8 cellular contexts compared by ENCODE assay signal in the genomic region with DNA sequence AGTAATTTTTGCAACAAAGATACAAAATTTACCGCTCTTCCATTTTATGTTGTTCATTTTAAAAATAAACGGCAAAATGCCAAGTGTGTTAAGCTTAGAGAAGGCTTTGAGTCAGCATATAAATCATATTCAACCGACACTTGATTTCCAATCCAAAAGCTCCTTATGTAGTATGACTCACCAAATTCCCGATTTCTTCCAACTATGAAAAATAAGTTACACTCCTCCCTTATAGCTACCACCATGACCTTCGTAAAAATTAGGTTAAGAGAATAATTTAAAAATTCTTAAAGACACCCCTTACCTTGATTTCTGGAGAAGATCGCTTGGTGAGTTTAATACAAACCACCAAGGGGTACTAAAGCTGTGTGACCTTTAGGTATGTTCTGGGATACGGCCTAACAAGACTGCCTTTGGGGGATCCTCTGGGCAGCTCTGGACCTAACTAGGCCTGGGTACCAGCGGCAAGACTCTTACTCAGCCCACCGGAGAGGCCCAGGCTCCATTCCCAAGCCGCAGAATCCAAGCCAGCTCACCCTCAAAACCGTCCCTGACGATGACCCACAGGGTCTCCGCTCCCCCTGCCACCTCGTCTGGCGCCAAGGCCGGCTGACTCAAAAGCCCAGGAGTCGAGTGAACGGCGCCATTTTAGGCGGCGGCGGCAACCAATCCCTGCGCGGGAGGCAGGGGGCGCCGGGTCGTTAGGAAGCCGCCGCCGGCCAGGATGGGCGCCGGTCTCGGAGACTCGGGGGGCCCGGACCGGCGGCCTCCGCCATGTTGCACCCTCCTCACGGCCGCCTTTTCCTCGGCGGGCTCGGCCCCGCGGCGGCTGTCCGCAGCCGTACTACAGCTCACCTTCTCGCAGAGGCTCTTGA. TPM values are rescaled to one million over a fixed set of nuclear protein-coding genes. Genes with fewer than 3 reads are reported as not detected.
DNase-seq lines count a peak whose midpoint lies in the region; ATAC-seq and TF ChIP-seq lines count a peak whose summit lies in the region.

No MANE protein-coding gene starts in this region.

- intact Hi-C loops in activated CD4-positive, alpha-beta T cell treated with anti-CD3 and anti-CD28 coated beads, Interleukin-2, amount 10 ng/mL, durations not matched to agents 24 days and 14 days (cut with micrococcal nuclease), result loop anchor here (1.0 to 5.0 kb wide), 4 partner anchors 62 to 532 kb away; a partner anchor contains a TSS
- intact Hi-C loops in left lung (cut with DNase I), result no loop called here

- peak overlapping the region; percentile 97 for H3K4me3 Mint-ChIP-seq in activated CD4-positive, alpha-beta T cell treated with anti-CD3 and anti-CD28 coated beads, Interleukin-2, amount 10 ng/mL, durations not matched to agents 24 days and 14 days

- H3K36me3 ChIP-seq in left lung, result peaks cover 0 to 12% of the 10 kb centered on the region in 2 donors

- no peaks in the 10 kb centered on the region for H3K27me3 ChIP-seq in left lung

- H3K9me3 ChIP-seq in left lung, result no peaks in the 10 kb centered on the region

- H3K4me1 Mint-ChIP-seq in activated CD4-positive, alpha-beta T cell treated with anti-CD3 and anti-CD28 coated beads, Interleukin-2, amount 10 ng/mL, durations not matched to agents 24 days and 14 days, result peaks cover 47% of the 10 kb centered on the region

- peak; percentile 50 to 76 (median 74) for DNase-seq in NCI-H1417 (lab: John Stamatoyannopoulos, UW)
- DNase-seq in NCI-H1417 treated with DMSO at 0.1 percent for 48 hours (lab: John Stamatoyannopoulos, UW), result no peak
- peak; percentile 29 for DNase-seq in NCI-H1105 treated with DMSO at 0.1 percent for 48 hours (lab: John Stamatoyannopoulos, UW)
- DNase-seq in activated CD4-positive, alpha-beta T cell treated with anti-CD3 and anti-CD28 coated beads, Interleukin-2, amount 10 ng/mL, durations not matched to agents 24 days and 14 days, result peak; percentile 91
- DNase-seq in coronary artery (ENCODE audit: low spot score), result peak; percentile 77
- peak; percentile 60 to 89 for DNase-seq in left lung
- peak; percentile 56 to 57 for DNase-seq in stimulated activated CD4-positive, alpha-beta T cell treated with anti-CD3 and anti-CD28 coated beads, Interleukin-2, amount 100 ng/mL, for 48 hours

- ATAC-seq in HG02623 (IDR thresholded peaks at IDR 0.05; ENCODE audit: unreplicated experiment) (peak; percentile 21), left lung (peak; percentile 44)

- H3K27ac Mint-ChIP-seq in activated CD4-positive, alpha-beta T cell treated with anti-CD3 and anti-CD28 coated beads, Interleukin-2, amount 10 ng/mL, durations not matched to agents 24 days and 14 days, result peak overlapping the region; percentile 100

- peak overlapping the region; percentile 88 for H3K4me3 ChIP-seq in coronary artery
- peak overlapping the region; percentile 83 to 94 for H3K4me3 ChIP-seq in left lung

- peaks cover 16 to 53% of the 10 kb centered on the region in 2 donors for H3K4me1 ChIP-seq in left lung

- peak overlapping the region; percentile 99 to 100 for H3K27ac ChIP-seq in coronary artery
- H3K27ac ChIP-seq in left lung, result peak overlapping the region; percentile 100

- H3K27me3 Mint-ChIP-seq in activated CD4-positive, alpha-beta T cell treated with anti-CD3 and anti-CD28 coated beads, Interleukin-2, amount 10 ng/mL, durations not matched to agents 24 days and 14 days, result no peaks in the 10 kb centered on the region

- H3K9me3 Mint-ChIP-seq in activated CD4-positive, alpha-beta T cell treated with anti-CD3 and anti-CD28 coated beads, Interleukin-2, amount 10 ng/mL, durations not matched to agents 24 days and 14 days, result no peaks in the 10 kb centered on the region

- TF ChIP-seq CTCF in coronary artery (IDR thresholded peaks at IDR 0.05) (peak; percentile 7), left lung (IDR thresholded peaks at IDR 0.05) (no peak)

- H3K36me3 Mint-ChIP-seq in activated CD4-positive, alpha-beta T cell treated with anti-CD3 and anti-CD28 coated beads, Interleukin-2, amount 10 ng/mL, durations not matched to agents 24 days and 14 days (ENCODE audit: low read depth), result peaks cover 42% of the 10 kb centered on the region

RNA-seq across cellular contexts. Expression of a gene that starts 0.7 kb away (rescaled TPM):
- total RNA-seq in activated CD4-positive, alpha-beta T cell treated with anti-CD3 and anti-CD28 coated beads, Interleukin-2, amount 10 ng/mL, durations not matched to agents 24 days and 14 days, result 177 and 199 TPM in 2 replicates
- total RNA-seq in left lung, result 100 to 1,000 TPM; 109 to 121 TPM

RNA-seq across cellular contexts. Expression of a gene that starts 48.4 kb away (rescaled TPM):
- 266 and 289 TPM in 2 replicates for total RNA-seq in activated CD4-positive, alpha-beta T cell treated with anti-CD3 and anti-CD28 coated beads, Interleukin-2, amount 10 ng/mL, durations not matched to agents 24 days and 14 days
- 100 to 1,000 TPM; 259 to 298 TPM for total RNA-seq in left lung
